Comparison of ENCODE assay signal across 8 cellular contexts in the genomic region with DNA sequence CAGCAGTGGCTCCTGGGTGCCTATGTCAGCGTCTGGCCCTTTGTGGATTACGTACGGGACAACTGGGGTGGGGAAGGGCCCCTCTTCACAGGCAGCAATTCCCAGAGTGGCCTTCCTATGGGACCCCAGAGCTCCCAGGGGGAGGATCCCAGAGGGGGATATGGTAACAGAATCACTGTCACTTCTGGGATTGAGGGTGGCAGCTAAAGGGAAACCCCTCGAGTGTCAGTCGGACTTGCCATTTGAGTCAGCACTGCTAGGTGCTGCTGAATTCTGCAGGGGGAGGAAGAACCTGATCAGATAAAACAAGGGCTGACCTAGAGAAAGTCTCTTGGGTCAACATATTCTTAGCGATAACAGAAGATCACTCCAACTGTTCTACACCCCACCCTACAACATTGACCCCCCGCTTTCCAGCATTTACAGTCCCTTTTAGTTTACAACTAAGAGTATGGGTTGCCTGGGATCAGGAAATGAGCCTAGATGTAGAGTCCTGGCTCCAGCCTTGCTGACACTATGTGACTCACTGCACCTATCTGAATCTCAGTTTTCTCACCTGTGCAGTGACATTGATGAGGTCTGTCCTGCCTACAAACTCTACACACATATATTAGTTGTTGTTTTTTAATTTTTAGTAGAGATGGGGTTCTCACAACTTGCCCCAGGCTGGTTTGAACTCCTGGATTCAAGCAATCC. TPM values are rescaled to one million over a fixed set of nuclear protein-coding genes. Genes with fewer than 3 reads are reported as not detected.
DNase-seq lines count a peak whose midpoint lies in the region; ATAC-seq and TF ChIP-seq lines count a peak whose summit lies in the region.

No MANE protein-coding gene starts in this region.

- no peaks in the 10 kb centered on the region for H3K27me3 ChIP-seq in iPS-15b (ENCODE audit: control insufficient read depth, insufficient read depth, low read length)

- TF ChIP-seq CTCF in GM12875 (IDR thresholded peaks at IDR 0.05; ENCODE audit: borderline replicate concordance, insufficient read depth, low read depth, low read length): no peak

- H3K27ac Mint-ChIP-seq in activated naive CD4-positive, alpha-beta T cell treated with anti-CD3 and anti-CD28 coated beads, Interleukin-2, amount 10 ng/mL, durations not matched to agents 7 days and 5 days: peak overlapping the region; percentile 97

- H3K4me1 Mint-ChIP-seq in activated naive CD4-positive, alpha-beta T cell treated with anti-CD3 and anti-CD28 coated beads, Interleukin-2, amount 10 ng/mL, durations not matched to agents 7 days and 5 days: peaks cover 74% of the 10 kb centered on the region

- H3K9ac ChIP-seq in iPS-15b (ENCODE audit: low read depth, low read length): no peak overlapping the region

- peak; percentile 45 for ATAC-seq in GM21529 (IDR thresholded peaks at IDR 0.05; ENCODE audit: unreplicated experiment)

- DNase-seq in Jurkat, Clone E6-1 (ENCODE audit: low read depth, low spot score): no peak
- DNase-seq in activated naive CD4-positive, alpha-beta T cell treated with anti-CD3 and anti-CD28 coated beads, Interleukin-2, amount 10 ng/mL, durations not matched to agents 7 days and 5 days: peak; percentile 71
- DNase-seq in stimulated activated CD4-positive, alpha-beta T cell treated with anti-CD3 and anti-CD28 coated beads, Interleukin-1b, Interleukin-23, amount 100 ng/mL, for 48 hours: peak; percentile 73
- DNase-seq in inferior parietal cortex (ENCODE audit: extremely low spot score): no peak
- no peak for DNase-seq in iPS-NIHi11 (ENCODE audit: low spot score)

- CTCF ChIA-PET in activated naive CD4-positive, alpha-beta T cell treated with anti-CD3 and anti-CD28 coated beads, Interleukin-2, amount 10 ng/mL, durations not matched to agents 7 days and 5 days (lab: Charles Lee): interaction anchor here (0.6 to 3.6 kb wide), 17 partner anchors 8 to 135 kb away, joined by 3 to 31 read pairs (median 5); a partner anchor contains a TSS

- no peaks in the 10 kb centered on the region for H3K36me3 ChIP-seq in iPS-15b (ENCODE audit: control insufficient read depth, insufficient read depth, low read length)

- H3K9me3 Mint-ChIP-seq in activated naive CD4-positive, alpha-beta T cell treated with anti-CD3 and anti-CD28 coated beads, Interleukin-2, amount 10 ng/mL, durations not matched to agents 7 days and 5 days: no peaks in the 10 kb centered on the region

- H3K4me3 ChIP-seq in GM12875 (ENCODE audit: low read depth, low read length) (peak overlapping the region; percentile 48), iPS-15b (ENCODE audit: low read depth, low read length) (peak overlapping the region; percentile 53)
- peak overlapping the region; percentile 45 for H3K4me3 ChIP-seq in Jurkat, Clone E6-1 (ENCODE audit: low read length)

- peaks cover 31% of the 10 kb centered on the region for H3K4me1 ChIP-seq in iPS-15b (ENCODE audit: control insufficient read depth, insufficient read depth, low read length)

- peaks cover 5% of the 10 kb centered on the region for H3K27me3 Mint-ChIP-seq in activated naive CD4-positive, alpha-beta T cell treated with anti-CD3 and anti-CD28 coated beads, Interleukin-2, amount 10 ng/mL, durations not matched to agents 7 days and 5 days

- no peaks in the 10 kb centered on the region for H3K9me3 ChIP-seq in iPS-15b (ENCODE audit: control insufficient read depth, insufficient read depth, low read length)

- H3K36me3 Mint-ChIP-seq in activated naive CD4-positive, alpha-beta T cell treated with anti-CD3 and anti-CD28 coated beads, Interleukin-2, amount 10 ng/mL, durations not matched to agents 7 days and 5 days: no peaks in the 10 kb centered on the region

- peak overlapping the region; percentile 73 for H3K4me3 Mint-ChIP-seq in activated naive CD4-positive, alpha-beta T cell treated with anti-CD3 and anti-CD28 coated beads, Interleukin-2, amount 10 ng/mL, durations not matched to agents 7 days and 5 days

RNA-seq across cellular contexts. Expression of a gene that starts 12.3 kb away (rescaled TPM):
- 55.7 TPM for polyA plus RNA-seq in Jurkat, Clone E6-1 (2012; ENCODE audit: insufficient read depth, insufficient read length)

RNA-seq across cellular contexts. Expression of a gene that starts 45.4 kb away (rescaled TPM):
- 52.2 TPM for polyA plus RNA-seq in Jurkat, Clone E6-1 (2012; ENCODE audit: insufficient read depth, insufficient read length)

RNA-seq across cellular contexts. Expression of a gene that starts 45.7 kb away (rescaled TPM):
- 95.9 TPM for polyA plus RNA-seq in Jurkat, Clone E6-1 (2012; ENCODE audit: insufficient read depth, insufficient read length)

Comparison
In these comparisons a context has a peak if more than half of its experiments do, and no peak if none do; other contexts are left out.
1. DNase-seq: peak in activated naive CD4-positive, alpha-beta T cell treated with anti-CD3 and anti-CD28 coated beads, Interleukin-2, amount 10 ng/mL, durations not matched to agents 7 days and 5 days (single experiment) and stimulated activated CD4-positive, alpha-beta T cell treated with anti-CD3 and anti-CD28 coated beads, Interleukin-1b, Interleukin-23, amount 100 ng/mL, for 48 hours (single experiment); none in Jurkat, Clone E6-1 (single experiment), inferior parietal cortex (single experiment) and iPS-NIHi11 (single experiment).
2. Peak in every context shown above with its lines, with median percentiles within 50 percentile points of each other: H3K4me3 ChIP-seq.